10 cellular contexts compared by ENCODE assay signal in genomic region chr19:23286477-23286876, GRCh38. TPM values are rescaled to one million over a fixed set of nuclear protein-coding genes. Genes with fewer than 3 reads are reported as not detected.
A peak's percentile ranks its signal among the peaks of the same experiment; 100 is the strongest.
DNase-seq lines count a peak whose midpoint lies in the region; ATAC-seq and TF ChIP-seq lines count a peak whose summit lies in the region.
"Had no signal": no experiment of that assay in that cellular context is flagged by ENCODE, and none has a peak within 500 bp of the region (broad histone marks: within the 10 kb centered on the region; RNA-seq: fewer than 3 reads in every experiment).

No MANE protein-coding gene starts in this region.

- H3K36me3 ChIP-seq in BJ (ENCODE audit: control insufficient read depth, insufficient read depth, low read length), result no peaks in the 10 kb centered on the region
- no peaks in the 10 kb centered on the region for H3K36me3 ChIP-seq in SK-N-SH (replicated peaks in 1 of 2; ENCODE audit: control insufficient read depth in 1 of 2, insufficient read depth in 2 of 2, low read length in 1 of 2)

- no peaks in the 10 kb centered on the region for H3K27me3 ChIP-seq in BJ (ENCODE audit: control insufficient read depth, insufficient read depth, low read length)
- no peaks in the 10 kb centered on the region for H3K27me3 ChIP-seq in SK-N-SH (ENCODE audit: insufficient read depth)

- H3K4me2 ChIP-seq in SK-N-SH, result no peak overlapping the region

- H3F3A ChIP-seq in SK-N-SH (replicated peaks; ENCODE audit: insufficient read depth), result no peaks in the 10 kb centered on the region

- H2AFZ ChIP-seq in SK-N-SH (ENCODE audit: low read depth), result no peak overlapping the region

- ATAC-seq in stimulated activated memory B cell treated with anti-CD40 and anti-IgM and Interleukin-4, amounts not matched to agents 10 μg/mL and 1 μg/mL and 100 μg/mL, for 72 hours, result no peak
- ATAC-seq in GM21786 (IDR thresholded peaks at IDR 0.05; ENCODE audit: unreplicated experiment), result no peak
- no peak for ATAC-seq in GM18861 (IDR thresholded peaks at IDR 0.05; ENCODE audit: unreplicated experiment)

- no peaks in the 10 kb centered on the region for H3K4me1 ChIP-seq in SK-N-SH (ENCODE audit: control insufficient read depth in 1 of 2, insufficient read depth in 2 of 2, low read depth in 1 of 2, low read length in 1 of 2)

- H3K36me3 Mint-ChIP-seq in stimulated activated memory B cell treated with anti-CD40 and anti-IgM and Interleukin-4, amounts not matched to agents 10 μg/mL and 1 μg/mL and 100 μg/mL, for 72 hours, result peaks cover 5% of the 10 kb centered on the region

- TF ChIP-seq CTCF in BJ (IDR thresholded peaks at IDR 0.05; ENCODE audit: insufficient read depth, low read depth, low read length) (peak; percentile 18; the same call in 1 of the 2 replicates), GM12873 (IDR thresholded peaks at IDR 0.05; ENCODE audit: insufficient read depth, low read depth, low read length, missing control alignments) (peak; percentile 62), SK-N-SH (IDR thresholded peaks at IDR 0.05) (peak; percentile 40; the same call in 1 of the 2 replicates)

- no peak overlapping the region for H3K27ac Mint-ChIP-seq in stimulated activated memory B cell treated with anti-CD40 and anti-IgM and Interleukin-4, amounts not matched to agents 10 μg/mL and 1 μg/mL and 100 μg/mL, for 72 hours

- no peak for DNase-seq in BJ (ENCODE audit: low read depth)
- peak; percentile 26 for DNase-seq in SK-N-SH
- peak; percentile 38 for DNase-seq in iPS DF 4.7 (ENCODE audit: extremely low read depth, low spot score)
- DNase-seq in inferior parietal cortex (ENCODE audit: extremely low spot score), result no peak
- DNase-seq: OCI-M1 had no signal

- WGBS in SK-N-SH (ENCODE audit: low lambda C conversion rate), result 1% methylated on average over 2 of the region's 2 CpGs

- H3K4me1 Mint-ChIP-seq in stimulated activated memory B cell treated with anti-CD40 and anti-IgM and Interleukin-4, amounts not matched to agents 10 μg/mL and 1 μg/mL and 100 μg/mL, for 72 hours, result peaks cover 20% of the 10 kb centered on the region

- peaks cover 9% of the 10 kb centered on the region for H3K9me3 Mint-ChIP-seq in stimulated activated memory B cell treated with anti-CD40 and anti-IgM and Interleukin-4, amounts not matched to agents 10 μg/mL and 1 μg/mL and 100 μg/mL, for 72 hours

- H3K4me3 Mint-ChIP-seq in stimulated activated memory B cell treated with anti-CD40 and anti-IgM and Interleukin-4, amounts not matched to agents 10 μg/mL and 1 μg/mL and 100 μg/mL, for 72 hours, result no peak overlapping the region

- no peak for TF ChIP-seq EP300 in SK-N-SH (IDR thresholded peaks at IDR 0.05; ENCODE audit: borderline replicate concordance in 1 of 2, low read depth in 1 of 2, low read length in 1 of 2)

- H3K9me3 ChIP-seq in SK-N-SH, result no peaks in the 10 kb centered on the region

- H3K79me2 ChIP-seq in SK-N-SH (ENCODE audit: insufficient read depth), result no peaks in the 10 kb centered on the region

- H3K27me3 Mint-ChIP-seq in stimulated activated memory B cell treated with anti-CD40 and anti-IgM and Interleukin-4, amounts not matched to agents 10 μg/mL and 1 μg/mL and 100 μg/mL, for 72 hours, result no peaks in the 10 kb centered on the region

- TF ChIP-seq RAD21 in SK-N-SH (IDR thresholded peaks at IDR 0.05; ENCODE audit: low read length), result no peak

- CTCF ChIA-PET in BJ (lab: Yijun Ruan, JAX), result no interaction called here
- CTCF ChIA-PET in SK-N-SH (lab: Yijun Ruan, JAX), result no interaction called here

- POLR2A ChIA-PET in BJ (lab: Charles Lee), result no interaction called here
- POLR2A ChIA-PET in SK-N-SH (lab: Yijun Ruan, JAX), result no interaction called here

- H3K4me3 ChIP-seq in BJ (ENCODE audit: low read depth, low read length), result no peak overlapping the region
- H3K4me3 ChIP-seq in SK-N-SH (ENCODE audit: low read depth in 2 of 2, low read length in 1 of 2), result no peak overlapping the region
- H3K4me3 ChIP-seq: coronary artery had no signal

- H4K20me1 ChIP-seq in SK-N-SH (ENCODE audit: insufficient read depth), result no peaks in the 10 kb centered on the region

- no peak overlapping the region for H3K27ac ChIP-seq in SK-N-SH (ENCODE audit: low read depth in 2 of 2, low read length in 1 of 2)
- H3K27ac ChIP-seq: coronary artery had no signal

- H3K9me2 ChIP-seq in SK-N-SH, result no peaks in the 10 kb centered on the region

- H3K9ac ChIP-seq in SK-N-SH, result no peak overlapping the region

TF ChIP-seq in SK-N-SH, 30 proteins besides CTCF, POLR2A, EP300 and RAD21:
- TF ChIP-seq MEF2A (IDR thresholded peaks at IDR 0.05; ENCODE audit: borderline replicate concordance, low read depth), result no peak
- TF ChIP-seq SMC3 (IDR thresholded peaks at IDR 0.05; ENCODE audit: low read depth, low read length), result no peak

RNA-seq across cellular contexts. Expression of gene ZNF724, which starts 36.3 kb away (rescaled TPM):
- polyA plus RNA-seq in BJ (2011; rRNA removed) (1.0 and 1.3 TPM in 2 replicates), SK-N-SH (2012; rRNA removed) (0.56 and 0.57 TPM in 2 replicates)
- 4.0 and 7.2 TPM in 2 replicates for polyA minus RNA-seq in BJ (2011; rRNA and poly(A)+ RNA removed)
- 0.73 and 1.0 TPM in 2 replicates for polyA plus RNA-seq in SK-N-SH (2012; cell fraction: cytosol; rRNA removed)
- 0.63 and 0.76 TPM in 2 replicates for polyA plus RNA-seq in SK-N-SH (2012; cell fraction: nucleus; rRNA removed)

Comparison
In these comparisons a context has a peak if more than half of its experiments do, and no peak if none do; other contexts are left out.
1. DNase-seq: peak in SK-N-SH (single experiment) and iPS DF 4.7 (single experiment); none in BJ (single experiment) and inferior parietal cortex (single experiment).
2. Peak in every context shown above with its lines, with median percentiles within 50 percentile points of each other: CTCF ChIP-seq.